ENCODE assay signal across 14 cellular contexts in the genomic region with DNA sequence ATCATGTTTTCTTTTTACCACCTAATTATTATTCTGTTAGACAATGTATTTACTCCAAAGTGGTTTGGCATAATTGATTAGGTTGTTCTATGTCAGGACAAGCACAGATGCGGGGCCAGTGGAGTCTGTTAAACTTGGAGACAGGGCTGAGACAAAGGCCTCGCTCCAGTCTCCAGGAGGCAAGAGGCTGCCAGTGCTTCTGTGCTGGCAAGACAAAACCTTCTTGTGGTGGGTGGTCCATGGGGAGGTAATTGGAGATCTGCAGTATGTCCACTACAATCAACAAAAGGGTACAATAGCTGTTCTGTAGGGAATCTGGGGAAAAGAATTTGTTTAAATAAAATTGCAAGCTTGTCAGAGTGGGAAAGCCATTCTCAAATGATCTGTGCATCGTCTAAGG.
DNase-seq lines count a peak whose midpoint lies in the region; ATAC-seq and TF ChIP-seq lines count a peak whose summit lies in the region.
"Had no signal": no experiment of that assay in that cellular context is flagged by ENCODE, and none has a peak within 500 bp of the region (broad histone marks: within the 10 kb centered on the region; RNA-seq: fewer than 3 reads in every experiment).

No MANE protein-coding gene starts in this region.

- DNase-seq in GM23338 (ENCODE audit: low spot score) = peak; percentile 30
- peak; percentile 46 for DNase-seq in SJSA1 (ENCODE audit: low read depth in 1 of 2, low spot score in 2 of 2)
- DNase-seq in iPS-NIHi11 (ENCODE audit: low spot score) = peak; percentile 15
- DNase-seq in retina = peak; percentile 38
- no peak for DNase-seq in activated naive CD4-positive, alpha-beta T cell treated with anti-CD3 and anti-CD28 coated beads, Interleukin-2, amount 50 U/mL, for 16 hours
- DNase-seq in activated naive CD8-positive, alpha-beta T cell treated with anti-CD3 and anti-CD28 coated beads for 36 hours = no peak
- DNase-seq: ACHN; CD4-positive, CD25-positive, alpha-beta regulatory T cell; DND-41; GDM1; IMR-90; KBM-7 had no signal

- H3K36me3 ChIP-seq in GM23338 (ENCODE audit: insufficient read depth) (no peaks in the 10 kb centered on the region), SJSA1 (no peaks in the 10 kb centered on the region)
- H3K36me3 ChIP-seq: BLaER1 treated with 17β-estradiol and CSF1 and Interleukin-3, amounts not matched to agents 10 nM and 100 nM had no signal

- no peak overlapping the region for H3K4me3 ChIP-seq in GM23338
- no peak overlapping the region for H3K4me3 ChIP-seq in SJSA1
- H3K4me3 ChIP-seq: BLaER1 treated with 17β-estradiol and CSF1 and Interleukin-3, amounts not matched to agents 10 nM and 100 nM had no signal

- TF ChIP-seq CTCF in GM23338 (conservative IDR thresholded peaks at IDR 0.05; ENCODE audit: low read depth in 2 of 2) = no peak

- no peaks in the 10 kb centered on the region for H3K79me2 ChIP-seq in GM23338 (replicated peaks; ENCODE audit: insufficient read depth)

- H3K4me1 ChIP-seq in GM23338 (ENCODE audit: insufficient read depth) = no peaks in the 10 kb centered on the region
- peaks cover 26% of the 10 kb centered on the region for H3K4me1 ChIP-seq in SJSA1 (replicated peaks)

- no peaks in the 10 kb centered on the region for H3K36me3 Mint-ChIP-seq in GM23338 (ENCODE audit: low read depth)
- no peaks in the 10 kb centered on the region for H3K36me3 Mint-ChIP-seq in activated naive CD8-positive, alpha-beta T cell treated with anti-CD3 and anti-CD28 coated beads for 36 hours
- H3K36me3 Mint-ChIP-seq: CD4-positive, CD25-positive, alpha-beta regulatory T cell had no signal

- H3K9me3 Mint-ChIP-seq in GM23338 = no peaks in the 10 kb centered on the region
- H3K9me3 Mint-ChIP-seq in activated naive CD8-positive, alpha-beta T cell treated with anti-CD3 and anti-CD28 coated beads for 36 hours = no peaks in the 10 kb centered on the region

- H3K9me2 ChIP-seq in GM23338 (ENCODE audit: insufficient read depth) = 0 out of 2 replicates have a peak, but pooled peaks cover 3% of the 10 kb centered on the region

- H3K27ac ChIP-seq in GM23338 (ENCODE audit: low read depth) = no peak overlapping the region
- H3K27ac ChIP-seq in SJSA1 = peak overlapping the region; percentile 58
- H3K27ac ChIP-seq: BLaER1 treated with 17β-estradiol and CSF1 and Interleukin-3, amounts not matched to agents 10 nM and 100 nM had no signal

- no peak overlapping the region for H2AFZ ChIP-seq in GM23338

- no peak overlapping the region for H3K4me2 ChIP-seq in GM23338
- H3K4me2 ChIP-seq: BLaER1 treated with 17β-estradiol and CSF1 and Interleukin-3, amounts not matched to agents 10 nM and 100 nM had no signal

- 0 out of 2 replicates have a peak overlapping the region, but pooled peaks have one; percentile 3 for H3K27ac Mint-ChIP-seq in GM23338
- H3K27ac Mint-ChIP-seq in activated naive CD8-positive, alpha-beta T cell treated with anti-CD3 and anti-CD28 coated beads for 36 hours = no peak overlapping the region
- H3K27ac Mint-ChIP-seq: CD4-positive, CD25-positive, alpha-beta regulatory T cell had no signal

- H4K20me1 ChIP-seq in GM23338 (replicated peaks; ENCODE audit: insufficient read depth) = no peaks in the 10 kb centered on the region
- H4K20me1 ChIP-seq: BLaER1 treated with 17β-estradiol and CSF1 and Interleukin-3, amounts not matched to agents 10 nM and 100 nM had no signal

- H3K27me3 ChIP-seq in GM23338 (ENCODE audit: insufficient read depth) = no peaks in the 10 kb centered on the region
- H3K27me3 ChIP-seq in SJSA1 (replicated peaks) = no peaks in the 10 kb centered on the region
- H3K27me3 ChIP-seq: BLaER1 treated with 17β-estradiol and CSF1 and Interleukin-3, amounts not matched to agents 10 nM and 100 nM had no signal

- H3K27me3 Mint-ChIP-seq in GM23338 (ENCODE audit: insufficient read depth, low read depth, poor library complexity) = no peaks in the 10 kb centered on the region
- H3K27me3 Mint-ChIP-seq in activated naive CD8-positive, alpha-beta T cell treated with anti-CD3 and anti-CD28 coated beads for 36 hours = peaks cover 3% of the 10 kb centered on the region
- H3K27me3 Mint-ChIP-seq: CD4-positive, CD25-positive, alpha-beta regulatory T cell had no signal

- no peaks in the 10 kb centered on the region for H3K9me3 ChIP-seq in SJSA1 (replicated peaks)
- H3K9me3 ChIP-seq: BLaER1 treated with 17β-estradiol and CSF1 and Interleukin-3, amounts not matched to agents 10 nM and 100 nM had no signal

- no peak overlapping the region for H3K4me3 Mint-ChIP-seq in GM23338
- no peak overlapping the region for H3K4me3 Mint-ChIP-seq in activated naive CD8-positive, alpha-beta T cell treated with anti-CD3 and anti-CD28 coated beads for 36 hours
- H3K4me3 Mint-ChIP-seq: CD4-positive, CD25-positive, alpha-beta regulatory T cell had no signal

- H3K4me1 Mint-ChIP-seq in GM23338 = peaks cover 15% of the 10 kb centered on the region
- no peaks in the 10 kb centered on the region for H3K4me1 Mint-ChIP-seq in activated naive CD8-positive, alpha-beta T cell treated with anti-CD3 and anti-CD28 coated beads for 36 hours
- H3K4me1 Mint-ChIP-seq: CD4-positive, CD25-positive, alpha-beta regulatory T cell had no signal

- H3F3A ChIP-seq in GM23338 (replicated peaks; ENCODE audit: low read depth) = no peaks in the 10 kb centered on the region

- peak; percentile 76 for ATAC-seq in GM23338
- no peak for ATAC-seq in GM21447 (IDR thresholded peaks at IDR 0.05; ENCODE audit: unreplicated experiment)

TF ChIP-seq in GM23338, 12 proteins besides CTCF, POLR2A, EP300 and RAD21 (continues in another document):
- TF ChIP-seq, protein P1, sequence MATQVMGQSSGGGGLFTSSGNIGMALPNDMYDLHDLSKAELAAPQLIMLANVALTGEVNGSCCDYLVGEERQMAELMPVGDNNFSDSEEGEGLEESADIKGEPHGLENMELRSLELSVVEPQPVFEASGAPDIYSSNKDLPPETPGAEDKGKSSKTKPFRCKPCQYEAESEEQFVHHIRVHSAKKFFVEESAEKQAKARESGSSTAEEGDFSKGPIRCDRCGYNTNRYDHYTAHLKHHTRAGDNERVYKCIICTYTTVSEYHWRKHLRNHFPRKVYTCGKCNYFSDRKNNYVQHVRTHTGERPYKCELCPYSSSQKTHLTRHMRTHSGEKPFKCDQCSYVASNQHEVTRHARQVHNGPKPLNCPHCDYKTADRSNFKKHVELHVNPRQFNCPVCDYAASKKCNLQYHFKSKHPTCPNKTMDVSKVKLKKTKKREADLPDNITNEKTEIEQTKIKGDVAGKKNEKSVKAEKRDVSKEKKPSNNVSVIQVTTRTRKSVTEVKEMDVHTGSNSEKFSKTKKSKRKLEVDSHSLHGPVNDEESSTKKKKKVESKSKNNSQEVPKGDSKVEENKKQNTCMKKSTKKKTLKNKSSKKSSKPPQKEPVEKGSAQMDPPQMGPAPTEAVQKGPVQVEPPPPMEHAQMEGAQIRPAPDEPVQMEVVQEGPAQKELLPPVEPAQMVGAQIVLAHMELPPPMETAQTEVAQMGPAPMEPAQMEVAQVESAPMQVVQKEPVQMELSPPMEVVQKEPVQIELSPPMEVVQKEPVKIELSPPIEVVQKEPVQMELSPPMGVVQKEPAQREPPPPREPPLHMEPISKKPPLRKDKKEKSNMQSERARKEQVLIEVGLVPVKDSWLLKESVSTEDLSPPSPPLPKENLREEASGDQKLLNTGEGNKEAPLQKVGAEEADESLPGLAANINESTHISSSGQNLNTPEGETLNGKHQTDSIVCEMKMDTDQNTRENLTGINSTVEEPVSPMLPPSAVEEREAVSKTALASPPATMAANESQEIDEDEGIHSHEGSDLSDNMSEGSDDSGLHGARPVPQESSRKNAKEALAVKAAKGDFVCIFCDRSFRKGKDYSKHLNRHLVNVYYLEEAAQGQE (IDR thresholded peaks at IDR 0.05; ENCODE audit: unreplicated experiment) = no peak
- TF ChIP-seq ZNF331 (CRISPR knock-in tag; IDR thresholded peaks at IDR 0.05; ENCODE audit: low read depth) = no peak
- TF ChIP-seq ZNF114 (CRISPR knock-in tag; IDR thresholded peaks at IDR 0.05) = no peak
- TF ChIP-seq, protein P2, sequence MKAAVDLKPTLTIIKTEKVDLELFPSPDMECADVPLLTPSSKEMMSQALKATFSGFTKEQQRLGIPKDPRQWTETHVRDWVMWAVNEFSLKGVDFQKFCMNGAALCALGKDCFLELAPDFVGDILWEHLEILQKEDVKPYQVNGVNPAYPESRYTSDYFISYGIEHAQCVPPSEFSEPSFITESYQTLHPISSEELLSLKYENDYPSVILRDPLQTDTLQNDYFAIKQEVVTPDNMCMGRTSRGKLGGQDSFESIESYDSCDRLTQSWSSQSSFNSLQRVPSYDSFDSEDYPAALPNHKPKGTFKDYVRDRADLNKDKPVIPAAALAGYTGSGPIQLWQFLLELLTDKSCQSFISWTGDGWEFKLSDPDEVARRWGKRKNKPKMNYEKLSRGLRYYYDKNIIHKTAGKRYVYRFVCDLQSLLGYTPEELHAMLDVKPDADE (IDR thresholded peaks at IDR 0.05) = no peak
- no peak for TF ChIP-seq EZH2phosphoT487 (IDR thresholded peaks at IDR 0.05; ENCODE audit: unreplicated experiment)
- no peak for TF ChIP-seq CREB1 (CRISPR knock-in tag; IDR thresholded peaks at IDR 0.05; ENCODE audit: low read depth)
- no peak for TF ChIP-seq EZH2 (IDR thresholded peaks at IDR 0.05; ENCODE audit: low read depth, unreplicated experiment)
- TF ChIP-seq JUNB (IDR thresholded peaks at IDR 0.05; ENCODE audit: unreplicated experiment) = no peak

Comparison
In these comparisons a context has a peak if more than half of its experiments do, and no peak if none do; other contexts are left out.
1. DNase-seq: peak in GM23338 (single experiment), SJSA1 (2 of 2), iPS-NIHi11 (single experiment) and retina (single experiment); none in activated naive CD4-positive, alpha-beta T cell treated with anti-CD3 and anti-CD28 coated beads, Interleukin-2, amount 50 U/mL, for 16 hours (single experiment) and activated naive CD8-positive, alpha-beta T cell treated with anti-CD3 and anti-CD28 coated beads for 36 hours (single experiment).